14 cellular contexts compared by ENCODE assay signal in the genomic region with DNA sequence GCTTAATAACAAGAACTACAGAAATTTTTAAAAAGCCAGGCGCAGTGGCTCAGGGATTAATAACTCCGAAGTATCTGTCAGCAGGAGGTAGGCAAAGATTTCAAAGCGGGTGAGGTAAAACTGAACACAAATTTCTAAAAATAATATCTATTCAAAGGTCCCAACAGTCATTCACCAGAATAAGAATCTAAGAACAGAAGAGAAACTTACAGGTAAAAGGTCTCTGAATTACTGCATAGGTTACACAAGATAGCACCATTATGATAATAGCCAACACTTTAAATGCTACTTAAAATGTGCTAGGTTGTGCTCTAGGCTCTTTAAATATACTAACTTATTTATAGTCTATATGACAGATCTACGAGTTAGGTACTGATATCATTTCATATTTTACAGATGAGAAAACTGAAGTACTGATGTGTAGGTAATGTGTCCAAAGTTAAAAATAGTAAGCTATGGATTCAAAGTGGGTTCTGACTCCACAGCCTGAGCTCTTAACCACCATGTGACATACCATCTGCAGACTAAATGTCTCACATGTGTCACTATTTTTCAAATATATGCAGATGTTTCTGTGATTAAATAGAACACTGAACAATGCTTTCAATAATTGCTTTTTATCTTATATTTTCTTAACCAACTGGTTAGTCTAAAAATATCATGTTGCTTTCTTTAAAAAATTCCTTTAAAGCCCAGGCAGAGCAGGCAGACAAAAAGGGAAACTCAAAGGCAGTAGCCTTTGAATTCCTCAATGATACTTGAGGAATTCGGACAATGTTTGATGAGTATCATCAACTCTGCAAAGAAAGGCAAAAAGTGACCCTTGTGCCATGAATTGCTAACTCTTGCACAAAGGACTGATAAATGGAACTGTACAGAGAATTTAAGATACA.
DNase-seq lines count a peak whose midpoint lies in the region; ATAC-seq and TF ChIP-seq lines count a peak whose summit lies in the region.
"Had no signal": no experiment of that assay in that cellular context is flagged by ENCODE, and none has a peak within 500 bp of the region (broad histone marks: within the 10 kb centered on the region; RNA-seq: fewer than 3 reads in every experiment).

No MANE protein-coding gene starts in this region.

- H3K18ac ChIP-seq in mesenchymal stem cell (ENCODE audit: low read depth in 1 of 2, low read length in 2 of 2): no peak overlapping the region

- TF ChIP-seq CTCF in endothelial cell (IDR thresholded peaks at IDR 0.05; ENCODE audit: unreplicated experiment): no peak

- no peak overlapping the region for H3K4me3 Mint-ChIP-seq in endothelial cell (ENCODE audit: unreplicated experiment)
- H3K4me3 Mint-ChIP-seq in activated CD8-positive, alpha-beta T cell treated with anti-CD3 and anti-CD28 coated beads, Interleukin-2, amount 10 ng/mL, durations not matched to agents 7 days and 5 days: no peak overlapping the region

- H3K4me3 ChIP-seq in mesenchymal stem cell (ENCODE audit: insufficient read depth in 1 of 2, low read depth in 1 of 2, low read length in 2 of 2) (no peak overlapping the region), SJCRH30 (no peak overlapping the region)
- H3K4me3 ChIP-seq: prostate gland had no signal

- no peaks in the 10 kb centered on the region for H3K9me3 Mint-ChIP-seq in endothelial cell (ENCODE audit: unreplicated experiment)
- no peaks in the 10 kb centered on the region for H3K9me3 Mint-ChIP-seq in activated CD8-positive, alpha-beta T cell treated with anti-CD3 and anti-CD28 coated beads, Interleukin-2, amount 10 ng/mL, durations not matched to agents 7 days and 5 days (ENCODE audit: insufficient read depth)

- H3K9ac ChIP-seq in mesenchymal stem cell (ENCODE audit: low read length): no peak overlapping the region

- CTCF ChIA-PET in activated CD8-positive, alpha-beta T cell treated with anti-CD3 and anti-CD28 coated beads, Interleukin-2, amount 10 ng/mL, durations not matched to agents 7 days and 5 days (lab: Charles Lee): interaction anchor here (0.7 to 0.9 kb wide), 2 partner anchors 15 to 31 kb away, joined by 3 read pairs; no protein-coding TSS in a partner anchor

- H3K4me2 ChIP-seq in mesenchymal stem cell (ENCODE audit: low read length, poor library complexity, severe bottlenecking): no peak overlapping the region

- POLR2A ChIA-PET in activated CD8-positive, alpha-beta T cell treated with anti-CD3 and anti-CD28 coated beads, Interleukin-2, amount 10 ng/mL, durations not matched to agents 7 days and 5 days (lab: Charles Lee): no interaction called here

- no peak overlapping the region for H4K91ac ChIP-seq in mesenchymal stem cell (ENCODE audit: low read length)

- no peak overlapping the region for H2BK5ac ChIP-seq in mesenchymal stem cell (ENCODE audit: low read depth, low read length, poor library complexity, severe bottlenecking)

- H4K8ac ChIP-seq in mesenchymal stem cell (ENCODE audit: low read length): no peak overlapping the region

- H3K27me3 ChIP-seq in mesenchymal stem cell (ENCODE audit: control insufficient read depth in 1 of 2, insufficient read depth in 1 of 2, low read length in 2 of 2) (no peaks in the 10 kb centered on the region), SJCRH30 (no peaks in the 10 kb centered on the region)

- H3K23ac ChIP-seq in mesenchymal stem cell (ENCODE audit: low read length in 2 of 2): no peak overlapping the region

- H2BK12ac ChIP-seq in mesenchymal stem cell (ENCODE audit: low read length in 2 of 2): no peak overlapping the region

- ATAC-seq in GM18519 (IDR thresholded peaks at IDR 0.05; ENCODE audit: low FRiP score, unreplicated experiment) (peak; percentile 49), SK-N-SH treated with all-trans-retinoic acid at 6 μM for 48 hours (peak; percentile 82)
- ATAC-seq in activated CD8-positive, alpha-beta T cell treated with anti-CD3 and anti-CD28 coated beads, Interleukin-2, amount 10 ng/mL, durations not matched to agents 7 days and 5 days: no peak
- ATAC-seq: PC-3 had no signal

- H3K4me1 ChIP-seq in mesenchymal stem cell (ENCODE audit: control insufficient read depth, insufficient read depth, low read depth, low read length) (no peaks in the 10 kb centered on the region), SJCRH30 (no peaks in the 10 kb centered on the region)
- H3K4me1 ChIP-seq: prostate gland had no signal

- H3K27ac ChIP-seq in mesenchymal stem cell (ENCODE audit: low read length, poor library complexity, severe bottlenecking): no peak overlapping the region
- no peak overlapping the region for H3K27ac ChIP-seq in SJCRH30
- H3K27ac ChIP-seq: prostate gland had no signal

- no peak overlapping the region for H3K4ac ChIP-seq in mesenchymal stem cell (ENCODE audit: low read depth in 1 of 2, low read length in 2 of 2)

- H3K79me1 ChIP-seq in mesenchymal stem cell (replicated peaks; ENCODE audit: low read length, poor library complexity, severe bottlenecking): peaks cover 6% of the 10 kb centered on the region

- H3K36me3 Mint-ChIP-seq in endothelial cell (ENCODE audit: low read depth, unreplicated experiment): peaks cover 47% of the 10 kb centered on the region
- H3K36me3 Mint-ChIP-seq in activated CD8-positive, alpha-beta T cell treated with anti-CD3 and anti-CD28 coated beads, Interleukin-2, amount 10 ng/mL, durations not matched to agents 7 days and 5 days (ENCODE audit: low read depth): peaks cover 31% of the 10 kb centered on the region

- H3K36me3 ChIP-seq in mesenchymal stem cell (ENCODE audit: control insufficient read depth in 1 of 2, insufficient read depth in 2 of 2, low read depth in 1 of 2, low read length in 2 of 2): peaks cover 9 to 37% of the 10 kb centered on the region in 2 experiments
- peaks cover 30% of the 10 kb centered on the region for H3K36me3 ChIP-seq in SJCRH30
- H3K36me3 ChIP-seq: prostate gland had no signal

- no peak overlapping the region for H2BK120ac ChIP-seq in mesenchymal stem cell (ENCODE audit: low read depth, low read length)

- DNase-seq in AG20443 (ENCODE audit: low spot score) (peak; percentile 18), mesenchymal stem cell (peak; percentile 26), SJCRH30 (no peak), endothelial cell (ENCODE audit: low spot score) (no peak), HK-2 (ENCODE audit: unreplicated experiment) (no peak)
- no peak for DNase-seq in activated CD8-positive, alpha-beta T cell treated with anti-CD3 and anti-CD28 coated beads, Interleukin-2, amount 10 ng/mL, durations not matched to agents 7 days and 5 days
- DNase-seq: effector memory CD4-positive, alpha-beta T cell; NCI-H1092 treated with DMSO at 0.1 percent for 48 hours; PC-3; stimulated activated CD4-positive, alpha-beta T cell treated with anti-CD3 and anti-CD28 coated beads, Interleukin-4, amount 100 ng/mL, for 24 hours; stimulated activated naive CD4-positive, alpha-beta T cell treated with Interleukin-2 at 50 U/mL for 16 hours had no signal

- H2BK15ac ChIP-seq in mesenchymal stem cell (ENCODE audit: low read depth, poor library complexity, severe bottlenecking): no peak overlapping the region

- H3K27me3 Mint-ChIP-seq in endothelial cell (ENCODE audit: unreplicated experiment): peaks cover 4% of the 10 kb centered on the region
- no peaks in the 10 kb centered on the region for H3K27me3 Mint-ChIP-seq in activated CD8-positive, alpha-beta T cell treated with anti-CD3 and anti-CD28 coated beads, Interleukin-2, amount 10 ng/mL, durations not matched to agents 7 days and 5 days (ENCODE audit: low read depth)

- no peak overlapping the region for H2AK5ac ChIP-seq in mesenchymal stem cell (ENCODE audit: low read length, severe bottlenecking)

- no peak overlapping the region for H2AFZ ChIP-seq in mesenchymal stem cell (ENCODE audit: low read depth, low read length)

- H3K27ac Mint-ChIP-seq in endothelial cell (ENCODE audit: unreplicated experiment): no peak overlapping the region
- H3K27ac Mint-ChIP-seq in activated CD8-positive, alpha-beta T cell treated with anti-CD3 and anti-CD28 coated beads, Interleukin-2, amount 10 ng/mL, durations not matched to agents 7 days and 5 days: no peak overlapping the region

- H3K14ac ChIP-seq in mesenchymal stem cell (ENCODE audit: low read length in 2 of 2): no peak overlapping the region

- peaks cover 33% of the 10 kb centered on the region for H3K4me1 Mint-ChIP-seq in endothelial cell (ENCODE audit: unreplicated experiment)
- H3K4me1 Mint-ChIP-seq in activated CD8-positive, alpha-beta T cell treated with anti-CD3 and anti-CD28 coated beads, Interleukin-2, amount 10 ng/mL, durations not matched to agents 7 days and 5 days (ENCODE audit: low read depth): no peaks in the 10 kb centered on the region

- no peaks in the 10 kb centered on the region for H3K9me3 ChIP-seq in mesenchymal stem cell (ENCODE audit: control insufficient read depth, low read length)
- 0 out of 2 replicates have a peak, but pooled peaks cover 2% of the 10 kb centered on the region for H3K9me3 ChIP-seq in SJCRH30 (replicated peaks)
- H3K9me3 ChIP-seq: prostate gland had no signal

- WGBS in mesenchymal stem cell: 92% methylated on average over 3 of the region's 5 CpGs

TF ChIP-seq in SK-N-SH treated with all-trans-retinoic acid at 6 μM for 48 hours, 23 proteins besides CTCF, POLR2A, EP300 and RAD21:
- no peak for TF ChIP-seq OSR1 (CRISPR knock-in tag; IDR thresholded peaks at IDR 0.05)
- peak; percentile 61; the same call in 1 of the 2 replicates for TF ChIP-seq ISL1 (CRISPR knock-in tag; IDR thresholded peaks at IDR 0.05)

Comparison
In these comparisons a context has a peak if more than half of its experiments do, and no peak if none do; other contexts are left out.
1. DNase-seq: peak in AG20443 (single experiment) and mesenchymal stem cell (single experiment); none in SJCRH30 (0 of 2), endothelial cell (single experiment), HK-2 (single experiment) and activated CD8-positive, alpha-beta T cell treated with anti-CD3 and anti-CD28 coated beads, Interleukin-2, amount 10 ng/mL, durations not matched to agents 7 days and 5 days (single experiment).